In the genomic region with DNA sequence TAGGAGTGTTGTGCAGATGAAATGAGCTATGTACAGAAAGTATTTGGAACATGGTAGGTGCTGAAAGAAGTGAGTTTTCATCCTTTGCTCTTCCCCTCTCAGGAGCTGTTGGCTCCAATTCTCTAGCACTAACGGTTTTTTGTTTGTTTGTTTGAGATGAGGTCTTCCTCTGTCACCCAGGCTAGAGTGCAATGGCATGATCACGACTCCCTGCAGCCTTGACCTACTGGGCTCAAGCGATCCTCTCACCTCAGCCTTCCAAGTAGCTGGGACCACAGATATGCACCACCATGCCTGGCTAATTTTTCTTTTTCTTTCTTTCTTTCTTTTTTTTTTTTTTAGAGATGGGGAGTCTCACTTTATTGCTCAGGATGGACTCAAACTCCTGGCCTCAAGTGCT, we compare ENCODE assay signal across 21 cellular contexts. TPM values are rescaled to one million over a fixed set of nuclear protein-coding genes. Genes with fewer than 3 reads are reported as not detected.
"Had no signal": no experiment of that assay in that cellular context is flagged by ENCODE, and none has a peak within 500 bp of the region (broad histone marks: within the 10 kb centered on the region; RNA-seq: fewer than 3 reads in every experiment).

No MANE protein-coding gene starts in this region.

- H3K9ac ChIP-seq: SK-N-SH had no signal

- H3K36me3 ChIP-seq: MG63 had no signal

- H3K4me3 ChIP-seq: MG63 had no signal

- DNase-seq: Karpas-422, KG1, MG63, NCI-H1092 treated with DMSO at 0.1 percent for 48 hours, NCI-H1436, NCI-H187, NCI-H2029, NCI-H2081 treated with DMSO at 0.1 percent for 48 hours, NCI-H2171, NCI-H226, NCI-H446, NCI-H510A, NCI-H524 treated with DMSO at 0.1 percent for 48 hours, NCI-H69, NCI-H774, PC-3, SHP77, SK-N-SH had no signal

- H3K27ac ChIP-seq: HL-60, RWPE1 had no signal

- H3K27me3 ChIP-seq: MG63 had no signal

- ATAC-seq: PC-3 had no signal

- H3K9me3 ChIP-seq: MG63, SK-N-SH had no signal

RNA-seq across cellular contexts. Expression of gene ABCG5, which starts 12.8 kb away (rescaled TPM):
- total RNA-seq: PC-3 had no signal
- polyA plus RNA-seq: SK-N-SH had no signal

RNA-seq across cellular contexts. Expression of gene ABCG8, which starts 12.9 kb away (rescaled TPM):
- total RNA-seq: PC-3, SK-MEL-5 had no signal
- polyA plus RNA-seq: SK-N-SH had no signal
